In the genomic region with DNA sequence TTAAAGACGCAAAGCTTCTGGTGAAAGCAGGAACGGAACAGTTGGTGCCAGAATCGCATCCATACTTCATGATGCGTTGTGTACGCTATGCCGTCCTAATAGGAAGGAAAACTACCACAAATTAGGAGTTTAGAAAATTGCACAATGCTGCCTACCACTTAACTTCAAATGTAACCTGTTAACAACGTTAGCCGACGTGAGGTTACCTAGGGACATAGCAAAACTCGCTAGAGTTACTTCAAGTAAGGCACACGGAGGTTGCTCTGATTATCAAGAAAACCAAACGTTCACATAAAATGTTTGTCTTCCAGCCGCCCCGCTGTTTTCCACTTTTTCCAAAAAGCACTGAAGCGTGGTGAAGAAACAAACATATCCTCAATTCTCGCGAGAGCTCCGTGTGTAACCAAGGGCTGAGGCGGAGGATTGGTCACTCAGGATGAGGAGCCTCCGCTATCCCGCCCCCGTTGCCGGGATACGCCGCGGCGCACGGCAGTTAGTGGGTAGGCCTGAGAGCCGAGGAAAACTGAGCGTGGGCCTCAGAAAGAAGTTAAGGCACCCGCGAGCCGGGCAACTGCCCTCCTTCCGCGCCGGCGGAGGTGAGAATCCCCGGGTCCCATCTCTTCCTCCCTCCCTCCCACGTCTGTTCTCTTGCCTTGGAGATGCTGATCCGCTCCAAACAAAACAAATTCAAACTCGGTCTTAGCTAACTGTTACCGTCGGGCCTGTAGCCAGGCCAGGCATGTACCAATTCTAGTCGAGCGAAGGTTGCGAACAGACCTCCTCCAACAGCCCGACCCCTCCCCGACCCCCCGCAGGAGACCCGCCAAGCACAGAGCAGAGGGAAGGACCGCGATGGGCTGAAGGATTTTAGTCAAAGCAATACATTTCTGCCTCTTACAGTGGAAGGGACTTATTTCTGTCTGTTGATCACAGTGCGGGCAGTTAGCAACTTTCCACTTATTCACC, we compare ENCODE assay signal across 8 cellular contexts.
DNase-seq lines count a peak whose midpoint lies in the region; ATAC-seq, FAIRE-seq and TF ChIP-seq lines count a peak whose summit lies in the region.

A gene (plus strand): TSS at position 492 of the 966 bp plus-strand sequence. CDS start 5,556 bp downstream, outside the sequence.

- CTCF ChIA-PET in AG04449 (lab: Yijun Ruan, JAX) = interaction anchor here (1.4 kb wide), 1 partner anchor 320 kb away, joined by 3 read pairs; no protein-coding TSS in a partner anchor

- peak; percentile 100 for ATAC-seq in GM18909 (IDR thresholded peaks at IDR 0.05; ENCODE audit: poor library complexity, unreplicated experiment)
- ATAC-seq in HG03159 (IDR thresholded peaks at IDR 0.05; ENCODE audit: unreplicated experiment) = peak; percentile 99

- H3K4me3 ChIP-seq in AG04449 (ENCODE audit: low read depth, low read length) = peak within 1 kb of the TSS; percentile 70

- no peak for TF ChIP-seq CTCF in AG04449 (IDR thresholded peaks at IDR 0.05; ENCODE audit: insufficient read depth, low read length, missing control alignments)

- peak; percentile 96 for FAIRE-seq in islet of Langerhans (lab: Jason Lieb, UNC)

- POLR2A ChIA-PET in AG04449 (lab: Yijun Ruan, JAX) = interaction anchor here (0.5 to 2.0 kb wide), 6 partner anchors 9 to 156 kb away, joined by 3 to 11 read pairs (median 3); a partner anchor contains a TSS

- DNase-seq in AG04449 (ENCODE audit: low read depth, low spot score) (peak; percentile 89), NCI-H226 (peak; percentile 90), cerebellar nuclear complex (lab: John Stamatoyannopoulos, UW) (peak; percentile 51 to 91)
- peak; percentile 90 for DNase-seq in activated CD4-positive, CD25-positive, alpha-beta regulatory T cell treated with anti-CD3 and anti-CD28 coated beads, Interleukin-2, amount 50 U/mL, for 72 hours
- peak; percentile 85 to 88 for DNase-seq in stimulated activated CD4-positive, alpha-beta T cell treated with anti-CD3 and anti-CD28 coated beads, Interleukin-12 subunit alpha, Interleukin-12 subunit beta, amount 100 ng/mL, for 24 hours (ENCODE audit: low read depth in 2 of 2)

Comparison
In these comparisons a context has a peak if more than half of its experiments do, and no peak if none do; other contexts are left out.
1. Peak in every context shown above with its lines: DNase-seq, ATAC-seq and H3K4me3 ChIP-seq.